Comparison of ENCODE assay signal across 27 cellular contexts in genomic region chrX:150768132-150768485, GRCh38.
DNase-seq lines count a peak whose midpoint lies in the region; ATAC-seq and TF ChIP-seq lines count a peak whose summit lies in the region.
"Had no signal": no experiment of that assay in that cellular context is flagged by ENCODE, and none has a peak within 500 bp of the region (broad histone marks: within the 10 kb centered on the region; RNA-seq: fewer than 3 reads in every experiment).

No MANE protein-coding gene starts in this region.

- no peak overlapping the region for H3K27ac Mint-ChIP-seq in stimulated activated effector memory CD8-positive, alpha-beta T cell treated with anti-CD3 and anti-CD28 coated beads, Interleukin-12 subunit alpha, Interleukin-12 subunit beta, amount 100 ng/mL, for 72 hours
- H3K27ac Mint-ChIP-seq: activated CD4-positive, alpha-beta T cell treated with anti-CD3 and anti-CD28 coated beads, Interleukin-2, amount 10 ng/mL, durations not matched to agents 7 days and 5 days; activated CD8-positive, alpha-beta memory T cell treated with anti-CD3 and anti-CD28 coated beads, Interleukin-2, amount 10 ng/mL, durations not matched to agents 7 days and 5 days; CD4-positive, alpha-beta T cell; immature natural killer cell; nephron had no signal

- peaks cover 22% of the 10 kb centered on the region for H3K36me3 Mint-ChIP-seq in stimulated activated effector memory CD8-positive, alpha-beta T cell treated with anti-CD3 and anti-CD28 coated beads, Interleukin-12 subunit alpha, Interleukin-12 subunit beta, amount 100 ng/mL, for 72 hours
- H3K36me3 Mint-ChIP-seq: activated CD8-positive, alpha-beta memory T cell treated with anti-CD3 and anti-CD28 coated beads, Interleukin-2, amount 10 ng/mL, durations not matched to agents 7 days and 5 days; immature natural killer cell had no signal

- peaks cover 6% of the 10 kb centered on the region for H3K4me1 Mint-ChIP-seq in stimulated activated effector memory CD8-positive, alpha-beta T cell treated with anti-CD3 and anti-CD28 coated beads, Interleukin-12 subunit alpha, Interleukin-12 subunit beta, amount 100 ng/mL, for 72 hours
- H3K4me1 Mint-ChIP-seq: activated CD4-positive, alpha-beta T cell treated with anti-CD3 and anti-CD28 coated beads, Interleukin-2, amount 10 ng/mL, durations not matched to agents 7 days and 5 days; immature natural killer cell had no signal

- H3K4me3 Mint-ChIP-seq in stimulated activated effector memory CD8-positive, alpha-beta T cell treated with anti-CD3 and anti-CD28 coated beads, Interleukin-12 subunit alpha, Interleukin-12 subunit beta, amount 100 ng/mL, for 72 hours = no peak overlapping the region
- H3K4me3 Mint-ChIP-seq: activated CD4-positive, alpha-beta T cell treated with anti-CD3 and anti-CD28 coated beads, Interleukin-2, amount 10 ng/mL, durations not matched to agents 7 days and 5 days; activated CD8-positive, alpha-beta memory T cell treated with anti-CD3 and anti-CD28 coated beads, Interleukin-2, amount 10 ng/mL, durations not matched to agents 7 days and 5 days; CD4-positive, alpha-beta T cell; immature natural killer cell; nephron had no signal

- ATAC-seq in stimulated activated effector memory CD8-positive, alpha-beta T cell treated with anti-CD3 and anti-CD28 coated beads, Interleukin-12 subunit alpha, Interleukin-12 subunit beta, amount 100 ng/mL, for 72 hours = no peak
- no peak for ATAC-seq in right cardiac atrium

- H2AFZ ChIP-seq in ACC112 (ENCODE audit: low read length, unreplicated experiment) = no peak overlapping the region

- H3K4me3 ChIP-seq in ACC112 (ENCODE audit: low read depth, low read length) (no peak overlapping the region), fibroblast of villous mesenchyme (ENCODE audit: low read depth, low read length) (no peak overlapping the region), right cardiac atrium (ENCODE audit: low read length) (no peak overlapping the region)
- H3K4me3 ChIP-seq: ovary, spleen, vagina had no signal

- H3K4me1 ChIP-seq in ACC112 (ENCODE audit: control insufficient read depth, insufficient read depth, low read length, unreplicated experiment) (peaks cover 18% of the 10 kb centered on the region), right cardiac atrium (ENCODE audit: control insufficient read depth, insufficient read depth, low read length) (peaks cover 7% of the 10 kb centered on the region)

- no peaks in the 10 kb centered on the region for H3K79me2 ChIP-seq in ACC112 (ENCODE audit: control insufficient read depth, insufficient read depth, low read length, unreplicated experiment)

- no peaks in the 10 kb centered on the region for H3K9me3 ChIP-seq in right cardiac atrium (ENCODE audit: control insufficient read depth, low read length)
- H3K9me3 ChIP-seq: ovary, spleen, vagina had no signal

- H3K27ac ChIP-seq in ACC112 (ENCODE audit: low read depth, low read length) = peak overlapping the region; percentile 41; the same call in 1 of the 2 replicates
- no peak overlapping the region for H3K27ac ChIP-seq in right cardiac atrium (ENCODE audit: low read length)
- H3K27ac ChIP-seq: epithelial cell of prostate, ovary, vagina had no signal

- DNase-seq in GM04504 (ENCODE audit: low read depth) (peak; percentile 35), amniotic epithelial cell (ENCODE audit: low read depth) (peak; percentile 96), fibroblast of villous mesenchyme (ENCODE audit: low read depth) (peak; percentile 93), NCI-H446 (lab: John Stamatoyannopoulos, UW) (no peak), right cardiac atrium (no peak), HCEC 1CT (no peak)
- no peak for DNase-seq in stimulated activated effector memory CD8-positive, alpha-beta T cell treated with anti-CD3 and anti-CD28 coated beads, Interleukin-12 subunit alpha, Interleukin-12 subunit beta, amount 100 ng/mL, for 72 hours (ENCODE audit: low spot score in 2 of 2)
- DNase-seq: activated CD4-positive, alpha-beta T cell treated with anti-CD3 and anti-CD28 coated beads, Interleukin-2, amount 10 ng/mL, durations not matched to agents 7 days and 5 days; activated CD8-positive, alpha-beta memory T cell treated with anti-CD3 and anti-CD28 coated beads, Interleukin-2, amount 10 ng/mL, durations not matched to agents 7 days and 5 days; activated naive CD4-positive, alpha-beta T cell treated with anti-CD3 and anti-CD28 coated beads, Interleukin-2, amount 50 U/mL, for 16 hours; CD4-positive, alpha-beta T cell; cerebellar nuclear complex; immature natural killer cell; left ventricle myocardium superior; NCI-H1436 treated with DMSO at 0.1 percent for 48 hours; NCI-H524; NK-92 treated with Interleukin-12 subunit alpha and Interleukin-12 subunit beta, amount 100 ng/mL, for 24 hours; ovary; retina; RPMI8226; spleen; stimulated activated CD4-positive, alpha-beta T cell treated with anti-CD3 and anti-CD28 coated beads, Interleukin-4, amount 100 ng/mL, for 1 hour; stimulated activated naive CD4-positive, alpha-beta T cell treated with Interleukin-2 at 50 U/mL for 16 hours had no signal

- TF ChIP-seq CTCF in fibroblast of villous mesenchyme (IDR thresholded peaks at IDR 0.05; ENCODE audit: insufficient read depth, low read depth, low read length) = no peak

- H3K9me3 Mint-ChIP-seq in stimulated activated effector memory CD8-positive, alpha-beta T cell treated with anti-CD3 and anti-CD28 coated beads, Interleukin-12 subunit alpha, Interleukin-12 subunit beta, amount 100 ng/mL, for 72 hours = no peaks in the 10 kb centered on the region
- H3K9me3 Mint-ChIP-seq: activated CD4-positive, alpha-beta T cell treated with anti-CD3 and anti-CD28 coated beads, Interleukin-2, amount 10 ng/mL, durations not matched to agents 7 days and 5 days; CD4-positive, alpha-beta T cell; immature natural killer cell had no signal

- H3K27me3 ChIP-seq in ACC112 (ENCODE audit: insufficient read depth, low read length) (no peaks in the 10 kb centered on the region), right cardiac atrium (ENCODE audit: control insufficient read depth, insufficient read depth) (no peaks in the 10 kb centered on the region)
- H3K27me3 ChIP-seq: ovary, spleen, vagina had no signal

- WGBS in right cardiac atrium = 86% methylated on average over 10 of the region's 10 CpGs

- intact Hi-C loops in right cardiac atrium (cut with DNase I) = no loop called here

- no peaks in the 10 kb centered on the region for H3K36me3 ChIP-seq in ACC112 (ENCODE audit: insufficient read depth, low read length)
- H3K36me3 ChIP-seq: ovary, vagina had no signal

Comparison
In these comparisons a context has a peak if more than half of its experiments do, and no peak if none do; other contexts are left out.
1. DNase-seq: peak in GM04504 (single experiment), amniotic epithelial cell (single experiment) and fibroblast of villous mesenchyme (single experiment); none in stimulated activated effector memory CD8-positive, alpha-beta T cell treated with anti-CD3 and anti-CD28 coated beads, Interleukin-12 subunit alpha, Interleukin-12 subunit beta, amount 100 ng/mL, for 72 hours (0 of 2), NCI-H446 (0 of 2), right cardiac atrium (0 of 3) and HCEC 1CT (single experiment).